In the genomic region with DNA sequence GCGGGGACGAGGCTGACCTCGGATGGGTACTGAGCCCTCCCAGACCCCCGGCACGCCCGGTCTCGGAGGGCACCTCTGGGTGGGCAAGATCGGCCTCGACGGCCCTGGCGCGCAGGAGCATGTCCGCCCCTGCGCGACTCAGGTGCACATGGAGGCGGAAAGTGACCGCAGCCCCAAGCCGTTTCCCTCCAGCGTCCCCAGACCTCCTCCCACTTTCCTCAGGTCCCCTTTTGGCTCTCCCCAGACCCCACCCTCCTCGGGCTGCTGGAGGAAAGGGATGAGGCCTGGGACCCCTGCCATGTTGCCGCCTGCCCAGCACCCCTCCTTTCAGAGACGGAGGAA, we compare ENCODE assay signal across 1 cellular context.
TF ChIP-seq lines count a peak whose summit lies in the region.

No MANE protein-coding gene starts in this region.

TF ChIP-seq in IMR-90, 13 proteins besides CTCF, POLR2A, EP300 and RAD21:
- TF ChIP-seq, protein P1, sequence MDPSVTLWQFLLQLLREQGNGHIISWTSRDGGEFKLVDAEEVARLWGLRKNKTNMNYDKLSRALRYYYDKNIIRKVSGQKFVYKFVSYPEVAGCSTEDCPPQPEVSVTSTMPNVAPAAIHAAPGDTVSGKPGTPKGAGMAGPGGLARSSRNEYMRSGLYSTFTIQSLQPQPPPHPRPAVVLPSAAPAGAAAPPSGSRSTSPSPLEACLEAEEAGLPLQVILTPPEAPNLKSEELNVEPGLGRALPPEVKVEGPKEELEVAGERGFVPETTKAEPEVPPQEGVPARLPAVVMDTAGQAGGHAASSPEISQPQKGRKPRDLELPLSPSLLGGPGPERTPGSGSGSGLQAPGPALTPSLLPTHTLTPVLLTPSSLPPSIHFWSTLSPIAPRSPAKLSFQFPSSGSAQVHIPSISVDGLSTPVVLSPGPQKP (IDR thresholded peaks at IDR 0.05; ENCODE audit: borderline replicate concordance, low read depth, low read length), result no peak
- no peak for TF ChIP-seq CHD1 (IDR thresholded peaks at IDR 0.05; ENCODE audit: low read depth, low read length)
- no peak for TF ChIP-seq MXI1 (IDR thresholded peaks at IDR 0.05; ENCODE audit: borderline replicate concordance, low read depth, low read length)
- no peak for TF ChIP-seq MAZ (IDR thresholded peaks at IDR 0.05; ENCODE audit: borderline replicate concordance, low read depth, low read length)
- TF ChIP-seq MAFK (IDR thresholded peaks at IDR 0.05; ENCODE audit: low read depth, low read length), result no peak
